Comparison of ENCODE assay signal across 11 cellular contexts in the genomic region with DNA sequence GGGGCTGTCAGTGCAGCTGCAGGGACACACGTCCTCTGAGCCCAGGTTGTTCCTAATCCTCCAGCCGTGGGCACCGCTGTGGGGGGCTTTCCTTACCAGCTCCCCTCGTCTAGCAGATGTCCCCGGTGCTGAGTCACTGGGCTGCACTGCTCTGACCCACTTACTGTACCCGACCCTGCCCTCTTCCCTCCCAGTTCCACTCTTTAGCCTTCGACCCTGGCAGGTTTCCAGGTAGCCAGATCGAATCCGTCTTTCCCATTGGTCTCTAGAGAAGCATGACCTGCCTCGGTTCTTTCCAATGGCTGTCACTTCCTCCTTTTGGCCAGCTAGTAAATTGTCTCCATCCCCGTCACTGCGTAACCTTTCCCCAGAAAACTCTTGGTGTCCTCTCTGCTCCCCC. TPM values are rescaled to one million over a fixed set of nuclear protein-coding genes. Genes with fewer than 3 reads are reported as not detected.
DNase-seq lines count a peak whose midpoint lies in the region; ATAC-seq and TF ChIP-seq lines count a peak whose summit lies in the region.
"Had no signal": no experiment of that assay in that cellular context is flagged by ENCODE, and none has a peak within 500 bp of the region (broad histone marks: within the 10 kb centered on the region; RNA-seq: fewer than 3 reads in every experiment).

No MANE protein-coding gene starts in this region.

- no peaks in the 10 kb centered on the region for H3K27me3 Mint-ChIP-seq in endodermal cell (ENCODE audit: insufficient read depth)
- H3K27me3 Mint-ChIP-seq: activated naive CD8-positive, alpha-beta T cell had no signal

- H3K79me2 ChIP-seq in osteoblast (ENCODE audit: insufficient read depth, low read length) = peaks cover 88% of the 10 kb centered on the region

- peak; percentile 20 for DNase-seq in CD1c-positive myeloid dendritic cell (ENCODE audit: extremely low spot score)
- DNase-seq in NCI-H69 (lab: John Stamatoyannopoulos, UW) = peak; percentile 29
- no peak for DNase-seq in endodermal cell
- DNase-seq in osteoblast (ENCODE audit: insufficient read length, low spot score, missing footprints) = no peak
- no peak for DNase-seq in NK-92 (lab: John Stamatoyannopoulos, UW; ENCODE audit: unreplicated experiment)
- no peak for DNase-seq in GDM1 (lab: John Stamatoyannopoulos, UW)
- DNase-seq: Calu3, NCI-H187 had no signal

- H3K36me3 Mint-ChIP-seq in endodermal cell (ENCODE audit: low read depth) = peaks cover 11% of the 10 kb centered on the region

- H3K9ac ChIP-seq in endodermal cell (ENCODE audit: extremely low read depth, low read length, poor library complexity, severe bottlenecking) = no peak overlapping the region

- H3K27ac ChIP-seq in endodermal cell (ENCODE audit: low read depth, low read length) (no peak overlapping the region), osteoblast (ENCODE audit: low read depth, low read length) (peak overlapping the region; percentile 82)

- WGBS in endodermal cell (ENCODE audit: insufficient coverage in 1 of 2, insufficient read length in 1 of 2), 2 experiments = 93 to 99% methylated on average over 11 to 12 of the region's 12 CpGs

- no peaks in the 10 kb centered on the region for H3K27me3 ChIP-seq in endodermal cell (ENCODE audit: control insufficient read depth, insufficient read depth, low read length, poor library complexity, severe bottlenecking)
- H3K27me3 ChIP-seq in osteoblast (ENCODE audit: insufficient read depth, low read length) = no peaks in the 10 kb centered on the region

- H3K9me3 Mint-ChIP-seq in endodermal cell = no peaks in the 10 kb centered on the region

- H4K20me1 ChIP-seq in osteoblast (ENCODE audit: insufficient read depth, low read length) = no peaks in the 10 kb centered on the region

- no peak for TF ChIP-seq CTCF in endodermal cell (conservative IDR thresholded peaks at IDR 0.05)
- no peak for TF ChIP-seq CTCF in osteoblast (IDR thresholded peaks at IDR 0.05; ENCODE audit: extremely low read depth, low read depth, low read length)

- no peak overlapping the region for H2AFZ ChIP-seq in osteoblast (ENCODE audit: low read length)

- H3K4me3 ChIP-seq in endodermal cell (ENCODE audit: low read length) (no peak overlapping the region), osteoblast (ENCODE audit: insufficient read depth, low read length) (no peak overlapping the region)

- no peaks in the 10 kb centered on the region for H3K4me1 ChIP-seq in endodermal cell (ENCODE audit: control insufficient read depth, insufficient read depth, low read length)
- peaks cover 32% of the 10 kb centered on the region for H3K4me1 ChIP-seq in osteoblast (ENCODE audit: insufficient read depth, low read length)

- H3K4me3 Mint-ChIP-seq in endodermal cell = no peak overlapping the region
- H3K4me3 Mint-ChIP-seq: activated naive CD8-positive, alpha-beta T cell had no signal

- peaks cover 12% of the 10 kb centered on the region for H3K36me3 ChIP-seq in endodermal cell (ENCODE audit: control insufficient read depth, insufficient read depth, low read length)
- H3K36me3 ChIP-seq in osteoblast (ENCODE audit: insufficient read depth, low read length) = peaks cover 18% of the 10 kb centered on the region

- H3K4me1 Mint-ChIP-seq in endodermal cell = no peaks in the 10 kb centered on the region

- no peak for ATAC-seq in HG02884 (IDR thresholded peaks at IDR 0.05; ENCODE audit: unreplicated experiment)
- ATAC-seq in GM21717 (IDR thresholded peaks at IDR 0.05; ENCODE audit: unreplicated experiment) = no peak

- no peak overlapping the region for H3K4me2 ChIP-seq in osteoblast (ENCODE audit: insufficient read depth, low read length)

- H3K9me3 ChIP-seq in endodermal cell (ENCODE audit: control insufficient read depth, low read length) (no peaks in the 10 kb centered on the region), osteoblast (ENCODE audit: low read depth, low read length) (no peaks in the 10 kb centered on the region)

- peak overlapping the region; percentile 2 for H3K27ac Mint-ChIP-seq in endodermal cell

RNA-seq across cellular contexts. Expression of a gene that starts 48.4 kb away (rescaled TPM):
- 10 to 100 TPM; 17.1 to 18.1 TPM for total RNA-seq in endodermal cell
- 20.7 TPM for polyA plus RNA-seq in endodermal cell (2013, experiment 1 of 2)
- polyA plus RNA-seq in endodermal cell (2013, experiment 2 of 2) = 26.6 TPM
- 27.5 and 30.1 TPM in 2 replicates for total RNA-seq in osteoblast

Comparison
In these comparisons a context has a peak if more than half of its experiments do, and no peak if none do; other contexts are left out.
1. DNase-seq: peak in CD1c-positive myeloid dendritic cell (single experiment) and NCI-H69 (single experiment); none in endodermal cell (single experiment), osteoblast (single experiment), NK-92 (single experiment) and GDM1 (single experiment).